In the genomic region with DNA sequence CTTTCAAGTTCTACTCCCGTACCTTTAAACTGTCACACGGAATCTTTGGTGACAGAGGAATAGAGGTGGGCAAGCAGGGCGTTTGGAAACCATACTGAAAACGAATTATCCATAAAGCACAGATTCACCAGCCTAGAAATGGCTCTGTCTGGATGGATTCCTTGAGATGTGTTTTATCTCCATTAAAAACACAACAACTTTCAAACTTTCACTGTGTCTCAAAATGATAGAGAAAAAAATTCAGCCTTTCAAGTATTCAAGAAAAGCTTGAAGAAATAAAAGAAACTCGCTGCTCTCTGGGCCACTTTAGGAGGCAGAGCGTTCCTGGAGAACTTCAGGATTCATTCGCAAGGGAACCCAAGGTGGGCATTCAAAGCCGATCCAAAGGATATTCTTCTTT, we compare ENCODE assay signal across 2 cellular contexts.
TF ChIP-seq lines count a peak whose summit lies in the region.

No MANE protein-coding gene starts in this region.

TF ChIP-seq in H1, 55 proteins besides CTCF, POLR2A, EP300 and RAD21:
- TF ChIP-seq TBP (IDR thresholded peaks at IDR 0.05; ENCODE audit: low read depth, low read length) (no peak), CHD2 (IDR thresholded peaks at IDR 0.05; ENCODE audit: low read length) (no peak), SIX5 (IDR thresholded peaks at IDR 0.05; ENCODE audit: low read depth, low read length) (no peak), SIN3A (conservative IDR thresholded peaks at IDR 0.05 in 1 of 2, IDR thresholded peaks at IDR 0.05 in 1 of 2; ENCODE audit: low read depth in 1 of 2, low read length in 2 of 2) (no peak), CTBP2 (IDR thresholded peaks at IDR 0.05; ENCODE audit: borderline replicate concordance, insufficient read depth, insufficient read length, low read length) (no peak), TAF7 (optimal IDR thresholded peaks at IDR 0.05; ENCODE audit: borderline replicate concordance, low read depth, low read length) (no peak), KDM5A (IDR thresholded peaks at IDR 0.05; ENCODE audit: low read length) (no peak), RBBP5 (IDR thresholded peaks at IDR 0.05; ENCODE audit: borderline replicate concordance, low read depth, low read length) (no peak), GTF2F1 (IDR thresholded peaks at IDR 0.05; ENCODE audit: borderline replicate concordance, low read depth, low read length) (no peak), JUND (IDR thresholded peaks at IDR 0.05; ENCODE audit: low read length) (no peak), NANOG (IDR thresholded peaks at IDR 0.05; ENCODE audit: insufficient read depth, low read depth, low read length, poor library complexity, severe bottlenecking) (no peak), EZH2 (IDR thresholded peaks at IDR 0.05; ENCODE audit: low read depth, low read length, severe bottlenecking) (no peak), CBX5 (IDR thresholded peaks at IDR 0.05; ENCODE audit: low read depth, low read length) (no peak)
- TF ChIP-seq, protein P1, sequence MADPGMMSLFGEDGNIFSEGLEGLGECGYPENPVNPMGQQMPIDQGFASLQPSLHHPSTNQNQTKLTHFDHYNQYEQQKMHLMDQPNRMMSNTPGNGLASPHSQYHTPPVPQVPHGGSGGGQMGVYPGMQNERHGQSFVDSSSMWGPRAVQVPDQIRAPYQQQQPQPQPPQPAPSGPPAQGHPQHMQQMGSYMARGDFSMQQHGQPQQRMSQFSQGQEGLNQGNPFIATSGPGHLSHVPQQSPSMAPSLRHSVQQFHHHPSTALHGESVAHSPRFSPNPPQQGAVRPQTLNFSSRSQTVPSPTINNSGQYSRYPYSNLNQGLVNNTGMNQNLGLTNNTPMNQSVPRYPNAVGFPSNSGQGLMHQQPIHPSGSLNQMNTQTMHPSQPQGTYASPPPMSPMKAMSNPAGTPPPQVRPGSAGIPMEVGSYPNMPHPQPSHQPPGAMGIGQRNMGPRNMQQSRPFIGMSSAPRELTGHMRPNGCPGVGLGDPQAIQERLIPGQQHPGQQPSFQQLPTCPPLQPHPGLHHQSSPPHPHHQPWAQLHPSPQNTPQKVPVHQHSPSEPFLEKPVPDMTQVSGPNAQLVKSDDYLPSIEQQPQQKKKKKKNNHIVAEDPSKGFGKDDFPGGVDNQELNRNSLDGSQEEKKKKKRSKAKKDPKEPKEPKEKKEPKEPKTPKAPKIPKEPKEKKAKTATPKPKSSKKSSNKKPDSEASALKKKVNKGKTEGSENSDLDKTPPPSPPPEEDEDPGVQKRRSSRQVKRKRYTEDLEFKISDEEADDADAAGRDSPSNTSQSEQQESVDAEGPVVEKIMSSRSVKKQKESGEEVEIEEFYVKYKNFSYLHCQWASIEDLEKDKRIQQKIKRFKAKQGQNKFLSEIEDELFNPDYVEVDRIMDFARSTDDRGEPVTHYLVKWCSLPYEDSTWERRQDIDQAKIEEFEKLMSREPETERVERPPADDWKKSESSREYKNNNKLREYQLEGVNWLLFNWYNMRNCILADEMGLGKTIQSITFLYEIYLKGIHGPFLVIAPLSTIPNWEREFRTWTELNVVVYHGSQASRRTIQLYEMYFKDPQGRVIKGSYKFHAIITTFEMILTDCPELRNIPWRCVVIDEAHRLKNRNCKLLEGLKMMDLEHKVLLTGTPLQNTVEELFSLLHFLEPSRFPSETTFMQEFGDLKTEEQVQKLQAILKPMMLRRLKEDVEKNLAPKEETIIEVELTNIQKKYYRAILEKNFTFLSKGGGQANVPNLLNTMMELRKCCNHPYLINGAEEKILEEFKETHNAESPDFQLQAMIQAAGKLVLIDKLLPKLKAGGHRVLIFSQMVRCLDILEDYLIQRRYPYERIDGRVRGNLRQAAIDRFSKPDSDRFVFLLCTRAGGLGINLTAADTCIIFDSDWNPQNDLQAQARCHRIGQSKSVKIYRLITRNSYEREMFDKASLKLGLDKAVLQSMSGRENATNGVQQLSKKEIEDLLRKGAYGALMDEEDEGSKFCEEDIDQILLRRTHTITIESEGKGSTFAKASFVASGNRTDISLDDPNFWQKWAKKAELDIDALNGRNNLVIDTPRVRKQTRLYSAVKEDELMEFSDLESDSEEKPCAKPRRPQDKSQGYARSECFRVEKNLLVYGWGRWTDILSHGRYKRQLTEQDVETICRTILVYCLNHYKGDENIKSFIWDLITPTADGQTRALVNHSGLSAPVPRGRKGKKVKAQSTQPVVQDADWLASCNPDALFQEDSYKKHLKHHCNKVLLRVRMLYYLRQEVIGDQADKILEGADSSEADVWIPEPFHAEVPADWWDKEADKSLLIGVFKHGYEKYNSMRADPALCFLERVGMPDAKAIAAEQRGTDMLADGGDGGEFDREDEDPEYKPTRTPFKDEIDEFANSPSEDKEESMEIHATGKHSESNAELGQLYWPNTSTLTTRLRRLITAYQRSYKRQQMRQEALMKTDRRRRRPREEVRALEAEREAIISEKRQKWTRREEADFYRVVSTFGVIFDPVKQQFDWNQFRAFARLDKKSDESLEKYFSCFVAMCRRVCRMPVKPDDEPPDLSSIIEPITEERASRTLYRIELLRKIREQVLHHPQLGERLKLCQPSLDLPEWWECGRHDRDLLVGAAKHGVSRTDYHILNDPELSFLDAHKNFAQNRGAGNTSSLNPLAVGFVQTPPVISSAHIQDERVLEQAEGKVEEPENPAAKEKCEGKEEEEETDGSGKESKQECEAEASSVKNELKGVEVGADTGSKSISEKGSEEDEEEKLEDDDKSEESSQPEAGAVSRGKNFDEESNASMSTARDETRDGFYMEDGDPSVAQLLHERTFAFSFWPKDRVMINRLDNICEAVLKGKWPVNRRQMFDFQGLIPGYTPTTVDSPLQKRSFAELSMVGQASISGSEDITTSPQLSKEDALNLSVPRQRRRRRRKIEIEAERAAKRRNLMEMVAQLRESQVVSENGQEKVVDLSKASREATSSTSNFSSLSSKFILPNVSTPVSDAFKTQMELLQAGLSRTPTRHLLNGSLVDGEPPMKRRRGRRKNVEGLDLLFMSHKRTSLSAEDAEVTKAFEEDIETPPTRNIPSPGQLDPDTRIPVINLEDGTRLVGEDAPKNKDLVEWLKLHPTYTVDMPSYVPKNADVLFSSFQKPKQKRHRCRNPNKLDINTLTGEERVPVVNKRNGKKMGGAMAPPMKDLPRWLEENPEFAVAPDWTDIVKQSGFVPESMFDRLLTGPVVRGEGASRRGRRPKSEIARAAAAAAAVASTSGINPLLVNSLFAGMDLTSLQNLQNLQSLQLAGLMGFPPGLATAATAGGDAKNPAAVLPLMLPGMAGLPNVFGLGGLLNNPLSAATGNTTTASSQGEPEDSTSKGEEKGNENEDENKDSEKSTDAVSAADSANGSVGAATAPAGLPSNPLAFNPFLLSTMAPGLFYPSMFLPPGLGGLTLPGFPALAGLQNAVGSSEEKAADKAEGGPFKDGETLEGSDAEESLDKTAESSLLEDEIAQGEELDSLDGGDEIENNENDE (IDR thresholded peaks at IDR 0.05; ENCODE audit: insufficient replicate concordance, low read length), result no peak

TF ChIP-seq in neural cell, 6 proteins besides CTCF, POLR2A, EP300 and RAD21:
- TF ChIP-seq MXI1 (conservative IDR thresholded peaks at IDR 0.05; ENCODE audit: poor library complexity, severe bottlenecking), result no peak
- no peak for TF ChIP-seq SMC3 (conservative IDR thresholded peaks at IDR 0.05; ENCODE audit: poor library complexity)
- no peak for TF ChIP-seq TAF1 (IDR thresholded peaks at IDR 0.05; ENCODE audit: low read depth)
- TF ChIP-seq, protein P2, sequence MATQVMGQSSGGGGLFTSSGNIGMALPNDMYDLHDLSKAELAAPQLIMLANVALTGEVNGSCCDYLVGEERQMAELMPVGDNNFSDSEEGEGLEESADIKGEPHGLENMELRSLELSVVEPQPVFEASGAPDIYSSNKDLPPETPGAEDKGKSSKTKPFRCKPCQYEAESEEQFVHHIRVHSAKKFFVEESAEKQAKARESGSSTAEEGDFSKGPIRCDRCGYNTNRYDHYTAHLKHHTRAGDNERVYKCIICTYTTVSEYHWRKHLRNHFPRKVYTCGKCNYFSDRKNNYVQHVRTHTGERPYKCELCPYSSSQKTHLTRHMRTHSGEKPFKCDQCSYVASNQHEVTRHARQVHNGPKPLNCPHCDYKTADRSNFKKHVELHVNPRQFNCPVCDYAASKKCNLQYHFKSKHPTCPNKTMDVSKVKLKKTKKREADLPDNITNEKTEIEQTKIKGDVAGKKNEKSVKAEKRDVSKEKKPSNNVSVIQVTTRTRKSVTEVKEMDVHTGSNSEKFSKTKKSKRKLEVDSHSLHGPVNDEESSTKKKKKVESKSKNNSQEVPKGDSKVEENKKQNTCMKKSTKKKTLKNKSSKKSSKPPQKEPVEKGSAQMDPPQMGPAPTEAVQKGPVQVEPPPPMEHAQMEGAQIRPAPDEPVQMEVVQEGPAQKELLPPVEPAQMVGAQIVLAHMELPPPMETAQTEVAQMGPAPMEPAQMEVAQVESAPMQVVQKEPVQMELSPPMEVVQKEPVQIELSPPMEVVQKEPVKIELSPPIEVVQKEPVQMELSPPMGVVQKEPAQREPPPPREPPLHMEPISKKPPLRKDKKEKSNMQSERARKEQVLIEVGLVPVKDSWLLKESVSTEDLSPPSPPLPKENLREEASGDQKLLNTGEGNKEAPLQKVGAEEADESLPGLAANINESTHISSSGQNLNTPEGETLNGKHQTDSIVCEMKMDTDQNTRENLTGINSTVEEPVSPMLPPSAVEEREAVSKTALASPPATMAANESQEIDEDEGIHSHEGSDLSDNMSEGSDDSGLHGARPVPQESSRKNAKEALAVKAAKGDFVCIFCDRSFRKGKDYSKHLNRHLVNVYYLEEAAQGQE (IDR thresholded peaks at IDR 0.05; ENCODE audit: borderline replicate concordance), result no peak
- no peak for TF ChIP-seq POLR2AphosphoS5 (IDR thresholded peaks at IDR 0.05)
- no peak for TF ChIP-seq EZH2 (IDR thresholded peaks at IDR 0.05; ENCODE audit: borderline replicate concordance, insufficient read depth, low read length, poor library complexity, severe bottlenecking)
